15 cellular contexts compared by ENCODE assay signal in genomic region chr11:241634-242033, GRCh38. TPM values are rescaled to one million over a fixed set of nuclear protein-coding genes. Genes with fewer than 3 reads are reported as not detected.
DNase-seq lines count a peak whose midpoint lies in the region; ATAC-seq lines count a peak whose summit lies in the region.
"Had no signal": no experiment of that assay in that cellular context is flagged by ENCODE, and none has a peak within 500 bp of the region (broad histone marks: within the 10 kb centered on the region; RNA-seq: fewer than 3 reads in every experiment).

No MANE protein-coding gene starts in this region.

- no peak for ATAC-seq in activated T-cell treated with anti-CD3 and anti-CD28 coated beads, Interleukin-2, amount 50 U/mL, for 72 hours (replicated peaks in 1 of 2)
- no peak for ATAC-seq in activated T-helper 17 cell treated with anti-CD3 and anti-CD28 coated beads, Interleukin-2, amount 50 U/mL, for 72 hours (replicated peaks)
- no peak for ATAC-seq in stimulated activated effector memory CD8-positive, alpha-beta T cell treated with anti-CD3 and anti-CD28 coated beads, Interleukin-12 subunit alpha, Interleukin-12 subunit beta, amount 100 ng/mL, for 72 hours
- ATAC-seq: lower lobe of right lung; SK-N-SH treated with all-trans-retinoic acid at 6 μM for 48 hours; stimulated activated naive CD8-positive, alpha-beta T cell treated with anti-CD3 and anti-CD28 coated beads, Interleukin-15, amount 100 ng/mL, for 72 hours had no signal

- peaks cover 23 to 46% of the 10 kb centered on the region in 2 donors for H3K36me3 Mint-ChIP-seq in activated T-cell treated with anti-CD3 and anti-CD28 coated beads, Interleukin-2, amount 50 U/mL, for 72 hours (ENCODE audit: insufficient read depth in 2 of 2)
- H3K36me3 Mint-ChIP-seq in activated T-helper 17 cell treated with anti-CD3 and anti-CD28 coated beads, Interleukin-2, amount 50 U/mL, for 72 hours (ENCODE audit: low read depth), result peaks cover 98% of the 10 kb centered on the region
- peaks cover 23 to 39% (median 30%) of the 10 kb centered on the region in 3 donors for H3K36me3 Mint-ChIP-seq in immature natural killer cell
- peaks cover 93% of the 10 kb centered on the region for H3K36me3 Mint-ChIP-seq in stimulated activated effector memory CD8-positive, alpha-beta T cell treated with anti-CD3 and anti-CD28 coated beads, Interleukin-12 subunit alpha, Interleukin-12 subunit beta, amount 100 ng/mL, for 72 hours

- H3K27me3 Mint-ChIP-seq in activated T-cell treated with anti-CD3 and anti-CD28 coated beads, Interleukin-2, amount 50 U/mL, for 72 hours (ENCODE audit: low read depth), result no peaks in the 10 kb centered on the region
- H3K27me3 Mint-ChIP-seq in activated T-helper 17 cell treated with anti-CD3 and anti-CD28 coated beads, Interleukin-2, amount 50 U/mL, for 72 hours, result no peaks in the 10 kb centered on the region
- H3K27me3 Mint-ChIP-seq in immature natural killer cell (ENCODE audit: low read depth in 3 of 3), result peaks cover under 1 to 8% (median 6%) of the 10 kb centered on the region in 3 donors
- H3K27me3 Mint-ChIP-seq: stimulated activated naive CD8-positive, alpha-beta T cell treated with anti-CD3 and anti-CD28 coated beads, Interleukin-15, amount 100 ng/mL, for 72 hours had no signal

- H3K4me3 Mint-ChIP-seq in activated T-cell treated with anti-CD3 and anti-CD28 coated beads, Interleukin-2, amount 50 U/mL, for 72 hours, result peak overlapping the region in 1 of 2 donors; percentile 12
- H3K4me3 Mint-ChIP-seq in activated T-helper 17 cell treated with anti-CD3 and anti-CD28 coated beads, Interleukin-2, amount 50 U/mL, for 72 hours, result peak overlapping the region; percentile 18
- H3K4me3 Mint-ChIP-seq in immature natural killer cell, result no peak overlapping the region
- H3K4me3 Mint-ChIP-seq in stimulated activated effector memory CD8-positive, alpha-beta T cell treated with anti-CD3 and anti-CD28 coated beads, Interleukin-12 subunit alpha, Interleukin-12 subunit beta, amount 100 ng/mL, for 72 hours, result no peak overlapping the region
- H3K4me3 Mint-ChIP-seq: stimulated activated naive CD8-positive, alpha-beta T cell treated with anti-CD3 and anti-CD28 coated beads, Interleukin-15, amount 100 ng/mL, for 72 hours had no signal

- peaks cover 60% of the 10 kb centered on the region for H3K4me1 Mint-ChIP-seq in activated T-cell treated with anti-CD3 and anti-CD28 coated beads, Interleukin-2, amount 50 U/mL, for 72 hours (ENCODE audit: low read depth)
- peaks cover 27% of the 10 kb centered on the region for H3K4me1 Mint-ChIP-seq in activated T-helper 17 cell treated with anti-CD3 and anti-CD28 coated beads, Interleukin-2, amount 50 U/mL, for 72 hours
- peaks cover 27 to 58% of the 10 kb centered on the region in 2 donors for H3K4me1 Mint-ChIP-seq in immature natural killer cell
- peaks cover 38% of the 10 kb centered on the region for H3K4me1 Mint-ChIP-seq in stimulated activated effector memory CD8-positive, alpha-beta T cell treated with anti-CD3 and anti-CD28 coated beads, Interleukin-12 subunit alpha, Interleukin-12 subunit beta, amount 100 ng/mL, for 72 hours

- H3K9me3 Mint-ChIP-seq in activated T-cell treated with anti-CD3 and anti-CD28 coated beads, Interleukin-2, amount 50 U/mL, for 72 hours, result no peaks in the 10 kb centered on the region
- no peaks in the 10 kb centered on the region for H3K9me3 Mint-ChIP-seq in activated T-helper 17 cell treated with anti-CD3 and anti-CD28 coated beads, Interleukin-2, amount 50 U/mL, for 72 hours
- no peaks in the 10 kb centered on the region for H3K9me3 Mint-ChIP-seq in immature natural killer cell
- no peaks in the 10 kb centered on the region for H3K9me3 Mint-ChIP-seq in stimulated activated effector memory CD8-positive, alpha-beta T cell treated with anti-CD3 and anti-CD28 coated beads, Interleukin-12 subunit alpha, Interleukin-12 subunit beta, amount 100 ng/mL, for 72 hours
- H3K9me3 Mint-ChIP-seq: stimulated activated naive CD8-positive, alpha-beta T cell treated with anti-CD3 and anti-CD28 coated beads, Interleukin-15, amount 100 ng/mL, for 72 hours had no signal

- no peak for DNase-seq in activated T-cell treated with anti-CD3 and anti-CD28 coated beads, Interleukin-2, amount 50 U/mL, for 72 hours
- DNase-seq in activated T-cell treated with anti-CD3 and anti-CD28 coated beads for 4 hours (no peak), immature natural killer cell (no peak), NCI-H510A treated with DMSO at 0.1 percent for 48 hours (lab: John Stamatoyannopoulos, UW) (no peak), NOMO-1 (lab: John Stamatoyannopoulos, UW; ENCODE audit: unreplicated experiment in 2 of 2) (no peak), NCI-H524 (lab: John Stamatoyannopoulos, UW) (no peak)
- no peak for DNase-seq in stimulated activated effector memory CD8-positive, alpha-beta T cell treated with anti-CD3 and anti-CD28 coated beads, Interleukin-12 subunit alpha, Interleukin-12 subunit beta, amount 100 ng/mL, for 72 hours (ENCODE audit: low spot score in 2 of 2)
- DNase-seq: Calu3; lower lobe of right lung; NCI-H1092; NCI-H2107; stimulated activated naive CD8-positive, alpha-beta T cell treated with anti-CD3 and anti-CD28 coated beads, Interleukin-15, amount 100 ng/mL, for 72 hours had no signal

- peak overlapping the region; percentile 88 for H3K27ac Mint-ChIP-seq in activated T-cell treated with anti-CD3 and anti-CD28 coated beads, Interleukin-2, amount 50 U/mL, for 72 hours
- H3K27ac Mint-ChIP-seq in activated T-helper 17 cell treated with anti-CD3 and anti-CD28 coated beads, Interleukin-2, amount 50 U/mL, for 72 hours, result peak overlapping the region; percentile 47
- peak overlapping the region in 5 of 6 donors; percentile 2 to 64 (median 59) for H3K27ac Mint-ChIP-seq in immature natural killer cell
- H3K27ac Mint-ChIP-seq in stimulated activated effector memory CD8-positive, alpha-beta T cell treated with anti-CD3 and anti-CD28 coated beads, Interleukin-12 subunit alpha, Interleukin-12 subunit beta, amount 100 ng/mL, for 72 hours, result peak overlapping the region; percentile 57

RNA-seq across cellular contexts. Expression of gene PSMD13, which starts 4.9 kb away (rescaled TPM):
- total RNA-seq in activated T-cell treated with anti-CD3 and anti-CD28 coated beads, Interleukin-2, amount 50 U/mL, for 72 hours, result 100 to 1,000 TPM; 133 to 174 TPM
- 100 to 1,000 TPM; 153 to 211 TPM for total RNA-seq in activated T-helper 17 cell treated with anti-CD3 and anti-CD28 coated beads, Interleukin-2, amount 50 U/mL, for 72 hours
- polyA plus RNA-seq in immature natural killer cell, result 100 to 1,000 TPM; 257 to 353 (median 345) TPM

RNA-seq across cellular contexts. Expression of gene SIRT3, which starts 5.5 kb away (rescaled TPM):
- 10 to 100 TPM; 36.5 to 39.0 TPM for total RNA-seq in activated T-cell treated with anti-CD3 and anti-CD28 coated beads, Interleukin-2, amount 50 U/mL, for 72 hours
- 10 to 100 TPM; 16.5 to 48.5 TPM for total RNA-seq in activated T-helper 17 cell treated with anti-CD3 and anti-CD28 coated beads, Interleukin-2, amount 50 U/mL, for 72 hours
- polyA plus RNA-seq in immature natural killer cell, result 10 to 100 TPM in 1 of 3 donors, 1 to 10 TPM in 2; 6.7 to 11.1 (median 7.4) TPM

RNA-seq across cellular contexts. Expression of gene RIC8A, which starts 34.1 kb away (rescaled TPM):
- total RNA-seq in activated T-cell treated with anti-CD3 and anti-CD28 coated beads, Interleukin-2, amount 50 U/mL, for 72 hours, result 100 to 1,000 TPM; 118 to 134 TPM
- total RNA-seq in activated T-helper 17 cell treated with anti-CD3 and anti-CD28 coated beads, Interleukin-2, amount 50 U/mL, for 72 hours, result 100 to 1,000 TPM; 118 to 139 TPM
- polyA plus RNA-seq in immature natural killer cell, result 100 to 1,000 TPM in 2 of 3 donors, 10 to 100 TPM in 1; 91.0 to 132 (median 106) TPM

RNA-seq across cellular contexts. Expression of gene BET1L, which starts 34.4 kb away (rescaled TPM):
- 10 to 100 TPM; 64.6 to 76.8 TPM for total RNA-seq in activated T-cell treated with anti-CD3 and anti-CD28 coated beads, Interleukin-2, amount 50 U/mL, for 72 hours
- total RNA-seq in activated T-helper 17 cell treated with anti-CD3 and anti-CD28 coated beads, Interleukin-2, amount 50 U/mL, for 72 hours, result 10 to 100 TPM; 32.5 to 84.3 TPM
- 10 to 100 TPM; 12.1 to 39.5 (median 24.6) TPM for polyA plus RNA-seq in immature natural killer cell

RNA-seq across cellular contexts. Expression of gene NLRP6, which starts 36.6 kb away (rescaled TPM):
- total RNA-seq in activated T-cell treated with anti-CD3 and anti-CD28 coated beads, Interleukin-2, amount 50 U/mL, for 72 hours, result 1 to 10 TPM; 1.5 to 3.2 TPM
- total RNA-seq in activated T-helper 17 cell treated with anti-CD3 and anti-CD28 coated beads, Interleukin-2, amount 50 U/mL, for 72 hours, result 1 to 10 TPM in 1 of 2 donors, under 1 TPM in 1; 0.43 to 2.2 TPM
- polyA plus RNA-seq in immature natural killer cell, result 1 to 10 TPM in 2 of 3 donors, not detected in 1; 1.6 to 5.1 TPM
- total RNA-seq: Calu3 had no signal
- polyA plus RNA-seq: neural cell had no signal
